12 cellular contexts compared by ENCODE assay signal in genomic region chr6:2865270-2866182, GRCh38. TPM values are rescaled to one million over a fixed set of nuclear protein-coding genes. Genes with fewer than 3 reads are reported as not detected.
A peak's percentile ranks its signal among the peaks of the same experiment; 100 is the strongest.
DNase-seq lines count a peak whose midpoint lies in the region; ATAC-seq and TF ChIP-seq lines count a peak whose summit lies in the region.
"Had no signal": no experiment of that assay in that cellular context is flagged by ENCODE, and none has a peak within 500 bp of the region (broad histone marks: within the 10 kb centered on the region; RNA-seq: fewer than 3 reads in every experiment).

No MANE protein-coding gene starts in this region.

- H3K9me3 ChIP-seq in CD4-positive, alpha-beta T cell (ENCODE audit: control insufficient read depth, low read length) = no peaks in the 10 kb centered on the region
- no peaks in the 10 kb centered on the region for H3K9me3 ChIP-seq in naive thymus-derived CD4-positive, alpha-beta T cell (ENCODE audit: control insufficient read depth in 2 of 3, low read length in 3 of 3)
- H3K9me3 ChIP-seq in SK-N-SH = no peaks in the 10 kb centered on the region

- no peak overlapping the region for H3K4me3 ChIP-seq in naive thymus-derived CD4-positive, alpha-beta T cell (ENCODE audit: low read length)
- no peak overlapping the region for H3K4me3 ChIP-seq in SK-N-SH (ENCODE audit: low read depth in 2 of 2, low read length in 1 of 2)

- peaks cover 24 to 28% of the 10 kb centered on the region in 2 donors for H3K4me1 ChIP-seq in naive thymus-derived CD4-positive, alpha-beta T cell (ENCODE audit: control insufficient read depth in 2 of 2, insufficient read depth in 2 of 2, low read length in 2 of 2)
- no peaks in the 10 kb centered on the region; a peak in 1 of 4 replicates for H3K4me1 ChIP-seq in SK-N-SH (ENCODE audit: control insufficient read depth in 1 of 2, insufficient read depth in 2 of 2, low read depth in 1 of 2, low read length in 1 of 2)

- H3K4me3 Mint-ChIP-seq in CD4-positive, alpha-beta T cell = no peak overlapping the region
- H3K4me3 Mint-ChIP-seq in IgD-negative memory B cell = peak overlapping the region in 1 of 4 donors; percentile 6
- H3K4me3 Mint-ChIP-seq in naive thymus-derived CD4-positive, alpha-beta T cell = no peak overlapping the region
- H3K4me3 Mint-ChIP-seq in activated CD4-positive, alpha-beta memory T cell treated with anti-CD3 and anti-CD28 coated beads for 36 hours = no peak overlapping the region
- H3K4me3 Mint-ChIP-seq: CD14-positive monocyte; central memory CD8-positive, alpha-beta T cell had no signal

- no peaks in the 10 kb centered on the region for H4K20me1 ChIP-seq in SK-N-SH (ENCODE audit: insufficient read depth)

- H3K27me3 ChIP-seq in CD4-positive, alpha-beta T cell (ENCODE audit: control insufficient read depth, insufficient read depth, low read length) = no peaks in the 10 kb centered on the region
- H3K27me3 ChIP-seq in naive thymus-derived CD4-positive, alpha-beta T cell (ENCODE audit: control insufficient read depth in 2 of 2, insufficient read depth in 2 of 2, low read length in 2 of 2) = no peaks in the 10 kb centered on the region
- H3K27me3 ChIP-seq in SK-N-SH (ENCODE audit: insufficient read depth) = no peaks in the 10 kb centered on the region

- no peak for TF ChIP-seq POLR2A in erythroblast (IDR thresholded peaks at IDR 0.05; ENCODE audit: low read length)

- H3K27ac Mint-ChIP-seq in CD4-positive, alpha-beta T cell = peak overlapping the region; percentile 55
- H3K27ac Mint-ChIP-seq in IgD-negative memory B cell = peak overlapping the region in 2 of 3 donors; percentile 59 to 83
- peak overlapping the region in 5 of 9 donors; percentile 9 to 77 (median 47) for H3K27ac Mint-ChIP-seq in naive thymus-derived CD4-positive, alpha-beta T cell
- no peak overlapping the region for H3K27ac Mint-ChIP-seq in activated CD4-positive, alpha-beta memory T cell treated with anti-CD3 and anti-CD28 coated beads for 36 hours

- no peaks in the 10 kb centered on the region for H3K36me3 Mint-ChIP-seq in CD4-positive, alpha-beta T cell (ENCODE audit: low read depth)
- H3K36me3 Mint-ChIP-seq in IgD-negative memory B cell = peaks cover 5% of the 10 kb centered on the region
- peaks cover 0 to 37% (median 0%) of the 10 kb centered on the region in 5 donors for H3K36me3 Mint-ChIP-seq in naive thymus-derived CD4-positive, alpha-beta T cell
- H3K36me3 Mint-ChIP-seq in activated CD4-positive, alpha-beta memory T cell treated with anti-CD3 and anti-CD28 coated beads for 36 hours = no peaks in the 10 kb centered on the region

- no peak overlapping the region for H2AFZ ChIP-seq in SK-N-SH (ENCODE audit: low read depth)

- POLR2A ChIA-PET in CD4-positive, alpha-beta T cell (lab: Charles Lee) = no interaction called here
- POLR2A ChIA-PET in naive thymus-derived CD4-positive, alpha-beta T cell (lab: Charles Lee) = interaction anchor here (0.7 to 1.7 kb wide), 8 partner anchors 9 to 201 kb away, joined by 3 to 8 read pairs (median 3); partner anchors contain the start of gene SERPINB9
- POLR2A ChIA-PET in SK-N-SH (lab: Yijun Ruan, JAX) = no interaction called here
- POLR2A ChIA-PET in activated CD4-positive, alpha-beta memory T cell treated with anti-CD3 and anti-CD28 coated beads for 36 hours (lab: Charles Lee) = interaction anchor here (1.4 kb wide), 1 partner anchor 8 kb away, joined by 3 read pairs; no protein-coding TSS in a partner anchor

- intact Hi-C loops in CD4-positive, alpha-beta T cell (cut with DNase I, micrococcal nuclease) = no loop called here
- intact Hi-C loops in naive thymus-derived CD4-positive, alpha-beta T cell (cut with micrococcal nuclease) = no loop called here
- intact Hi-C loops in activated CD4-positive, alpha-beta memory T cell treated with anti-CD3 and anti-CD28 coated beads for 36 hours (cut with micrococcal nuclease) = no loop called here

- CTCF ChIA-PET in CD4-positive, alpha-beta T cell (lab: Charles Lee) = no interaction called here
- CTCF ChIA-PET in naive thymus-derived CD4-positive, alpha-beta T cell (lab: Charles Lee) = interaction anchor here (0.6 to 1.3 kb wide), 4 partner anchors 10 to 56 kb away, joined by 3 to 4 read pairs (median 4); no protein-coding TSS in a partner anchor
- CTCF ChIA-PET in SK-N-SH (lab: Yijun Ruan, JAX) = interaction anchor here (0.9 to 2.1 kb wide), 5 partner anchors 12 to 123 kb away, joined by 3 to 8 read pairs (median 4); no protein-coding TSS in a partner anchor
- CTCF ChIA-PET in activated CD4-positive, alpha-beta memory T cell treated with anti-CD3 and anti-CD28 coated beads for 36 hours (lab: Charles Lee) = interaction anchor here (0.9 to 2.4 kb wide), 3 partner anchors 19 to 121 kb away, joined by 3 to 8 read pairs (median 3); no protein-coding TSS in a partner anchor

- TF ChIP-seq RAD21 in SK-N-SH (IDR thresholded peaks at IDR 0.05; ENCODE audit: low read length) = no peak

- WGBS in SK-N-SH (ENCODE audit: low lambda C conversion rate) = 83% methylated on average over 11 of the region's 11 CpGs

- H3K4me1 Mint-ChIP-seq in CD4-positive, alpha-beta T cell (ENCODE audit: low read depth) = peaks cover 68% of the 10 kb centered on the region
- peaks cover 43 to 56% (median 45%) of the 10 kb centered on the region in 3 donors for H3K4me1 Mint-ChIP-seq in IgD-negative memory B cell
- peaks cover 20 to 71% (median 62%) of the 10 kb centered on the region in 7 donors for H3K4me1 Mint-ChIP-seq in naive thymus-derived CD4-positive, alpha-beta T cell
- peaks cover 73% of the 10 kb centered on the region for H3K4me1 Mint-ChIP-seq in activated CD4-positive, alpha-beta memory T cell treated with anti-CD3 and anti-CD28 coated beads for 36 hours (ENCODE audit: low read depth)

- no peak for TF ChIP-seq EP300 in SK-N-SH (IDR thresholded peaks at IDR 0.05; ENCODE audit: borderline replicate concordance in 1 of 2, low read depth in 1 of 2, low read length in 1 of 2)

- no peak for ATAC-seq in CD4-positive, alpha-beta T cell (ENCODE audit: poor library complexity)
- no peak for ATAC-seq in naive thymus-derived CD4-positive, alpha-beta T cell
- no peak for ATAC-seq in HG03571 (IDR thresholded peaks at IDR 0.05; ENCODE audit: unreplicated experiment)

- no peaks in the 10 kb centered on the region for H3K79me2 ChIP-seq in SK-N-SH (ENCODE audit: insufficient read depth)

- H3K9me2 ChIP-seq in SK-N-SH = no peaks in the 10 kb centered on the region

- no peak for DNase-seq in CD4-positive, alpha-beta T cell
- DNase-seq in fibroblast of gingiva (ENCODE audit: low read depth) (peak; percentile 55), erythroblast (lab: John Stamatoyannopoulos, UW) (no peak), SK-N-SH (no peak)
- DNase-seq in naive thymus-derived CD4-positive, alpha-beta T cell = no peak
- DNase-seq in activated CD4-positive, alpha-beta memory T cell treated with anti-CD3 and anti-CD28 coated beads for 36 hours = no peak
- DNase-seq: NCI-H187, occipital lobe had no signal

- H3F3A ChIP-seq in SK-N-SH (replicated peaks; ENCODE audit: insufficient read depth) = no peaks in the 10 kb centered on the region

- H3K9me3 Mint-ChIP-seq in CD4-positive, alpha-beta T cell = no peaks in the 10 kb centered on the region
- H3K9me3 Mint-ChIP-seq in IgD-negative memory B cell = no peaks in the 10 kb centered on the region
- H3K9me3 Mint-ChIP-seq in naive thymus-derived CD4-positive, alpha-beta T cell = peaks cover 0 to 17% (median 0%) of the 10 kb centered on the region in 11 donors
- peaks cover 7% of the 10 kb centered on the region for H3K9me3 Mint-ChIP-seq in activated CD4-positive, alpha-beta memory T cell treated with anti-CD3 and anti-CD28 coated beads for 36 hours

- H3K27ac ChIP-seq in CD4-positive, alpha-beta T cell (ENCODE audit: low read depth, low read length) = no peak overlapping the region
- H3K27ac ChIP-seq in naive thymus-derived CD4-positive, alpha-beta T cell (ENCODE audit: low read depth, low read length) = no peak overlapping the region
- no peak overlapping the region for H3K27ac ChIP-seq in SK-N-SH (ENCODE audit: low read depth in 2 of 2, low read length in 1 of 2)

- no peaks in the 10 kb centered on the region for H3K27me3 Mint-ChIP-seq in CD4-positive, alpha-beta T cell
- H3K27me3 Mint-ChIP-seq in IgD-negative memory B cell = no peaks in the 10 kb centered on the region
- no peaks in the 10 kb centered on the region for H3K27me3 Mint-ChIP-seq in naive thymus-derived CD4-positive, alpha-beta T cell
- no peaks in the 10 kb centered on the region for H3K27me3 Mint-ChIP-seq in activated CD4-positive, alpha-beta memory T cell treated with anti-CD3 and anti-CD28 coated beads for 36 hours
- H3K27me3 Mint-ChIP-seq: central memory CD8-positive, alpha-beta T cell had no signal

- no peak for TF ChIP-seq CTCF in CD4-positive, alpha-beta T cell (IDR thresholded peaks at IDR 0.05)
- TF ChIP-seq CTCF in SK-N-SH (IDR thresholded peaks at IDR 0.05) = no peak

- H3K4me2 ChIP-seq in SK-N-SH = no peak overlapping the region

- no peaks in the 10 kb centered on the region for H3K36me3 ChIP-seq in naive thymus-derived CD4-positive, alpha-beta T cell (ENCODE audit: control insufficient read depth in 2 of 3, insufficient read depth in 3 of 3, low read length in 3 of 3)
- H3K36me3 ChIP-seq in SK-N-SH (replicated peaks in 1 of 2; ENCODE audit: control insufficient read depth in 1 of 2, insufficient read depth in 2 of 2, low read length in 1 of 2) = no peaks in the 10 kb centered on the region

- no peak overlapping the region for H3K9ac ChIP-seq in SK-N-SH

TF ChIP-seq in SK-N-SH, 30 proteins besides CTCF, POLR2A, EP300 and RAD21 (continues in another document):
- no peak for TF ChIP-seq ELF1 (IDR thresholded peaks at IDR 0.05)
- TF ChIP-seq YY1 (IDR thresholded peaks at IDR 0.05; ENCODE audit: low read depth) = no peak
- no peak for TF ChIP-seq SIN3A (IDR thresholded peaks at IDR 0.05; ENCODE audit: borderline replicate concordance, low read depth, low read length)

RNA-seq across cellular contexts. Expression of gene SERPINB1, which starts 23.9 kb away (rescaled TPM):
- total RNA-seq in CD4-positive, alpha-beta T cell = 10 to 100 TPM; 58.3 to 58.4 TPM
- polyA plus RNA-seq in IgD-negative memory B cell = 85.6 TPM
- total RNA-seq in naive thymus-derived CD4-positive, alpha-beta T cell = 100 to 1,000 TPM in 1 of 5 experiments, 10 to 100 TPM in 4; 43.8 to 108 (median 62.5) TPM
- 100 to 1,000 TPM; 129 to 135 TPM for polyA plus RNA-seq in naive thymus-derived CD4-positive, alpha-beta T cell
- 9.4 and 10.9 TPM in 2 replicates for polyA plus RNA-seq in SK-N-SH (2012; rRNA removed)
- 13.1 and 18.2 TPM in 2 replicates for polyA plus RNA-seq in SK-N-SH (2012; cell fraction: cytosol; rRNA removed)
- 5.6 and 10.4 TPM in 2 replicates for polyA plus RNA-seq in SK-N-SH (2012; cell fraction: nucleus; rRNA removed)
- 100 to 1,000 TPM; 164 to 169 TPM for total RNA-seq in activated CD4-positive, alpha-beta memory T cell treated with anti-CD3 and anti-CD28 coated beads for 36 hours

RNA-seq across cellular contexts. Expression of gene SERPINB9, which starts 37.6 kb away (rescaled TPM):
- total RNA-seq in CD4-positive, alpha-beta T cell = 10 to 100 TPM; 25.8 to 27.4 TPM
- polyA plus RNA-seq in IgD-negative memory B cell (20.1 TPM), SK-N-SH (2012; rRNA removed) (0.19 and 0.28 TPM in 2 replicates)
- total RNA-seq in naive thymus-derived CD4-positive, alpha-beta T cell = 10 to 100 TPM; 25.1 to 74.4 (median 52.0) TPM
- 10 to 100 TPM; 33.1 to 34.1 TPM for polyA plus RNA-seq in naive thymus-derived CD4-positive, alpha-beta T cell
- polyA plus RNA-seq in SK-N-SH (2012; cell fraction: cytosol; rRNA removed) = 0.19 and 0.24 TPM in 2 replicates
- 0.19 and 0.23 TPM in 2 replicates for polyA plus RNA-seq in SK-N-SH (2012; cell fraction: nucleus; rRNA removed)
- total RNA-seq in activated CD4-positive, alpha-beta memory T cell treated with anti-CD3 and anti-CD28 coated beads for 36 hours = 10 to 100 TPM; 69.9 to 72.6 TPM

Comparison
In these comparisons a context has a peak if more than half of its experiments do, and no peak if none do; other contexts are left out.
1. POLR2A ChIA-PET loops: an anchor here in naive thymus-derived CD4-positive, alpha-beta T cell (0.7 to 1.7 kb wide) and activated CD4-positive, alpha-beta memory T cell treated with anti-CD3 and anti-CD28 coated beads for 36 hours (1.4 kb wide); none called in CD4-positive, alpha-beta T cell and SK-N-SH.